Comparison of ENCODE assay signal across 1 cellular context in genomic region chr17:41666708-41667279, GRCh38.
TF ChIP-seq lines count a peak whose summit lies in the region.

No MANE protein-coding gene starts in this region.

TF ChIP-seq in K562, 482 proteins besides CTCF, POLR2A, EP300 and RAD21 (continued from another document and continues in another):
- TF ChIP-seq MGA (IDR thresholded peaks at IDR 0.05) (no peak), EWSR1 (IDR thresholded peaks at IDR 0.05; ENCODE audit: borderline replicate concordance, low read depth, partially characterized antibody) (no peak), CREBBP (IDR thresholded peaks at IDR 0.05; ENCODE audit: low read depth, low read length) (no peak), GTF2E2 (tag; IDR thresholded peaks at IDR 0.05) (peak; percentile 59; the same call in 1 of the 2 replicates), MEIS2 (IDR thresholded peaks at IDR 0.05; ENCODE audit: partially characterized antibody) (peak; percentile 49), TEAD4 (IDR thresholded peaks at IDR 0.05; ENCODE audit: low read length) (0 out of 2 replicates have a peak, but pooled peaks have one; percentile 40), TEAD4 (CRISPR knock-in tag; IDR thresholded peaks at IDR 0.05; ENCODE audit: borderline replicate concordance) (no peak), CREB1 (IDR thresholded peaks at IDR 0.05) (0 out of 2 replicates have a peak, but pooled peaks have one; percentile 18), CREB1 (CRISPR knock-in tag; IDR thresholded peaks at IDR 0.05) (no peak), PHB (CRISPR knock-in tag; IDR thresholded peaks at IDR 0.05) (no peak), KLF16 (IDR thresholded peaks at IDR 0.05) (0 out of 2 replicates have a peak, but pooled peaks have one; percentile 30), ZNF830 (CRISPR knock-in tag; IDR thresholded peaks at IDR 0.05) (no peak), E2F8 (IDR thresholded peaks at IDR 0.05; ENCODE audit: low read depth, partially characterized antibody) (no peak), SMC3 (conservative IDR thresholded peaks at IDR 0.05; ENCODE audit: insufficient read depth, low read depth, low read length) (peak; percentile 71), ZNF511 (CRISPR knock-in tag; IDR thresholded peaks at IDR 0.05) (no peak), CEBPG (CRISPR knock-in tag; IDR thresholded peaks at IDR 0.05) (no peak), CEBPG (tag; conservative IDR thresholded peaks at IDR 0.05 in 1 of 2, IDR thresholded peaks at IDR 0.05 in 1 of 2) (no peak), EHMT2 (IDR thresholded peaks at IDR 0.05) (0 out of 2 replicates have a peak, but pooled peaks have one; percentile 35), TBP (optimal IDR thresholded peaks at IDR 0.05; ENCODE audit: low read depth, low read length) (peak; percentile 68), ZNF445 (CRISPR knock-in tag; IDR thresholded peaks at IDR 0.05; ENCODE audit: low read depth) (no peak), FOXO4 (CRISPR knock-in tag; IDR thresholded peaks at IDR 0.05) (no peak), U2AF2 (optimal IDR thresholded peaks at IDR 0.05; ENCODE audit: low read depth, low read length) (no peak), CBX1 (IDR thresholded peaks at IDR 0.05; ENCODE audit: low read depth) (no peak), YY1 (IDR thresholded peaks at IDR 0.05; ENCODE audit: borderline replicate concordance in 1 of 3, control insufficient read depth in 1 of 3, extremely low read depth in 1 of 3, insufficient read depth in 3 of 3, insufficient read length in 1 of 3, insufficient replicate concordance in 2 of 3, low read depth in 1 of 3, low read length in 2 of 3) (peak in 2 of 3 experiments; percentile 30 to 65), E2F6 (IDR thresholded peaks at IDR 0.05; ENCODE audit: borderline replicate concordance in 1 of 2, extremely low read depth in 1 of 2, insufficient read depth in 1 of 2, insufficient read length in 1 of 2, low read depth in 1 of 2, low read length in 1 of 2, poor library complexity in 1 of 2, severe bottlenecking in 1 of 2) (peak; percentile 34 to 36), XRCC5 (IDR thresholded peaks at IDR 0.05; ENCODE audit: low read depth, low read length) (peak; percentile 86), E2F4 (CRISPR knock-in tag; IDR thresholded peaks at IDR 0.05; ENCODE audit: low read depth) (no peak), HDGF (IDR thresholded peaks at IDR 0.05) (no peak), ZNF444 (CRISPR knock-in tag; IDR thresholded peaks at IDR 0.05) (peak; percentile 68), ZNF740 (CRISPR knock-in tag; IDR thresholded peaks at IDR 0.05) (no peak), ZNF740 (tag; IDR thresholded peaks at IDR 0.05) (peak in 1 of 2 experiments; percentile 81; a peak in 2 of 4 replicates), MYC (IDR thresholded peaks at IDR 0.05; ENCODE audit: low read depth, low read length) (peak; percentile 51; the same call in 1 of the 2 replicates), MYC (CRISPR knock-in tag; IDR thresholded peaks at IDR 0.05; ENCODE audit: borderline replicate concordance, low read depth) (no peak), ZNF518B (CRISPR knock-in tag; IDR thresholded peaks at IDR 0.05) (no peak), KDM1A (IDR thresholded peaks at IDR 0.05) (peak in 1 of 2 experiments; percentile 92; a peak in 2 of 4 replicates)
